22 cellular contexts compared by ENCODE assay signal in the genomic region with DNA sequence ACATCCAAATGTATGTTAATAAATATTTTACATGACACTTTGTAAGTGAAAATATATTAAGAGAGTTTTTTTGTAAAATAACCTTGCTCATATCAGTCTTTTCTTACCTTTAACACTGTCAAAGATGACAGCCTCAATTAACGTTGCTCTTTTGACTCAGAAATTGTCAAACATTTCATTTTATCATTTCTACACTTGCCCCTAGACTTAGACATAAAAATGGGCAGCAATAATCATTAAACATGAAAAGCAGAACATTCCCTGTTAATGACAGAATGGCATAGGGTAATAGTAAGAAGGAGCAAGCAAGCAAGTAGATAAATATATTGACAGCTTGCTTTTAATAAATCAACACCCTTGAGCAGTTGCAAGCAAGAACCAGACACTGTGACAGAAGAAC.
DNase-seq lines count a peak whose midpoint lies in the region; ATAC-seq and TF ChIP-seq lines count a peak whose summit lies in the region.
"Had no signal": no experiment of that assay in that cellular context is flagged by ENCODE, and none has a peak within 500 bp of the region (broad histone marks: within the 10 kb centered on the region; RNA-seq: fewer than 3 reads in every experiment).

No MANE protein-coding gene starts in this region.

- H3K9me3 ChIP-seq in neural cell (ENCODE audit: low read length): no peaks in the 10 kb centered on the region
- no peaks in the 10 kb centered on the region for H3K9me3 ChIP-seq in lower lobe of right lung
- no peaks in the 10 kb centered on the region; the same call in 1 of the 2 replicates for H3K9me3 ChIP-seq in Karpas-422 (ENCODE audit: low read length)
- H3K9me3 ChIP-seq: A549; BE2C; BLaER1 treated with 17β-estradiol and CSF1 and Interleukin-3, amounts not matched to agents 10 nM and 100 nM had no signal

- no peaks in the 10 kb centered on the region for H3K36me3 ChIP-seq in neural cell (ENCODE audit: insufficient read depth, low read length)
- no peaks in the 10 kb centered on the region for H3K36me3 ChIP-seq in lower lobe of right lung
- H3K36me3 ChIP-seq in Karpas-422 (ENCODE audit: insufficient read depth, low read length): no peaks in the 10 kb centered on the region
- H3K36me3 ChIP-seq: BE2C; BLaER1 treated with 17β-estradiol and CSF1 and Interleukin-3, amounts not matched to agents 10 nM and 100 nM had no signal

- H3K27me3 ChIP-seq in neural cell (ENCODE audit: insufficient read depth, low read depth, low read length) (no peaks in the 10 kb centered on the region), lower lobe of right lung (ENCODE audit: low read depth) (no peaks in the 10 kb centered on the region), Karpas-422 (ENCODE audit: low read length) (no peaks in the 10 kb centered on the region)
- H3K27me3 ChIP-seq: BE2C; BLaER1 treated with 17β-estradiol and CSF1 and Interleukin-3, amounts not matched to agents 10 nM and 100 nM had no signal

- H4K20me1 ChIP-seq in neural cell (ENCODE audit: insufficient read depth) (no peaks in the 10 kb centered on the region), Karpas-422 (ENCODE audit: insufficient read depth, low read depth, low read length) (no peaks in the 10 kb centered on the region)
- H4K20me1 ChIP-seq: BLaER1 treated with 17β-estradiol and CSF1 and Interleukin-3, amounts not matched to agents 10 nM and 100 nM had no signal

- H3K4me1 ChIP-seq in lower lobe of right lung (no peaks in the 10 kb centered on the region), Karpas-422 (ENCODE audit: low read length) (no peaks in the 10 kb centered on the region)
- H3K4me1 ChIP-seq: A549; BE2C; BLaER1 treated with 17β-estradiol and CSF1 and Interleukin-3, amounts not matched to agents 10 nM and 100 nM had no signal

- H3K9me2 ChIP-seq in neural cell (ENCODE audit: insufficient read depth, low read length) (no peaks in the 10 kb centered on the region), Karpas-422 (replicated peaks; ENCODE audit: insufficient read depth, low read length) (no peaks in the 10 kb centered on the region)

- no peak overlapping the region for H3K4me3 ChIP-seq in neural cell (ENCODE audit: low read length)
- no peak overlapping the region for H3K4me3 ChIP-seq in lower lobe of right lung
- no peak overlapping the region for H3K4me3 ChIP-seq in Karpas-422 (ENCODE audit: low read length)
- H3K4me3 ChIP-seq: A549; BLaER1 treated with 17β-estradiol and CSF1 and Interleukin-3, amounts not matched to agents 10 nM and 100 nM; GM12878; GM23248 had no signal

- TF ChIP-seq EP300 in neural cell (conservative IDR thresholded peaks at IDR 0.05; ENCODE audit: poor library complexity, severe bottlenecking): peak; percentile 93

- no peak for ATAC-seq in lower lobe of right lung
- ATAC-seq: A549, GM12878, HCT116 had no signal

- no peak for TF ChIP-seq RAD21 in neural cell (conservative IDR thresholded peaks at IDR 0.05)

- H2AFZ ChIP-seq in neural cell (ENCODE audit: low read depth, low read length): no peak overlapping the region
- no peak overlapping the region for H2AFZ ChIP-seq in Karpas-422 (ENCODE audit: low read length)
- H2AFZ ChIP-seq: GM23248 had no signal

- H3K79me2 ChIP-seq in neural cell (replicated peaks; ENCODE audit: insufficient read depth, low read length) (no peaks in the 10 kb centered on the region), Karpas-422 (ENCODE audit: low read length) (no peaks in the 10 kb centered on the region)

- DNase-seq in NCI-H2171 treated with DMSO at 0.1 percent for 48 hours (lab: John Stamatoyannopoulos, UW): peak; percentile 27
- DNase-seq in NCI-H2171 (lab: John Stamatoyannopoulos, UW): no peak
- peak; percentile 6 for DNase-seq in NCI-H446 treated with DMSO at 0.1 percent for 48 hours (lab: John Stamatoyannopoulos, UW)
- DNase-seq in lower lobe of right lung: no peak
- DNase-seq in Karpas-422: no peak
- DNase-seq: 8988T; ACHN; AML-193; BE2C; CD4-positive, alpha-beta T cell; CD8-positive, alpha-beta memory T cell; DMS 273 treated with DMSO at 0.1 percent for 48 hours; DMS79; EL; GDM1; GM23248; H9 had no signal

- H3K4me2 ChIP-seq in neural cell (ENCODE audit: low read length) (no peak overlapping the region), Karpas-422 (ENCODE audit: low read depth, low read length, poor library complexity, severe bottlenecking) (no peak overlapping the region)
- H3K4me2 ChIP-seq: A549; BLaER1 treated with 17β-estradiol and CSF1 and Interleukin-3, amounts not matched to agents 10 nM and 100 nM had no signal

- intact Hi-C loops in lower lobe of right lung (cut with DNase I): no loop called here

- H3F3A ChIP-seq in neural cell (ENCODE audit: insufficient read depth, low read length, poor library complexity, severe bottlenecking): peaks cover 4% of the 10 kb centered on the region

- TF ChIP-seq CTCF in neural cell (IDR thresholded peaks at IDR 0.05; ENCODE audit: poor library complexity, severe bottlenecking): no peak
- TF ChIP-seq CTCF in lower lobe of right lung (IDR thresholded peaks at IDR 0.05): no peak

- H3K9ac ChIP-seq in neural cell (ENCODE audit: low read length) (no peak overlapping the region), Karpas-422 (ENCODE audit: low read length) (no peak overlapping the region)
- H3K9ac ChIP-seq: BLaER1 treated with 17β-estradiol and CSF1 and Interleukin-3, amounts not matched to agents 10 nM and 100 nM; GM23248 had no signal

- no peak overlapping the region for H3K27ac ChIP-seq in neural cell (ENCODE audit: low read length)
- H3K27ac ChIP-seq in lower lobe of right lung: no peak overlapping the region
- no peak overlapping the region for H3K27ac ChIP-seq in Karpas-422 (ENCODE audit: low read length)
- H3K27ac ChIP-seq: A549; BLaER1 treated with 17β-estradiol and CSF1 and Interleukin-3, amounts not matched to agents 10 nM and 100 nM; GM23248 had no signal

TF ChIP-seq in neural cell, 6 proteins besides CTCF, POLR2A, EP300 and RAD21:
- TF ChIP-seq POLR2AphosphoS5 (IDR thresholded peaks at IDR 0.05): peak; percentile 66
- no peak for TF ChIP-seq MXI1 (conservative IDR thresholded peaks at IDR 0.05; ENCODE audit: poor library complexity, severe bottlenecking)
- no peak for TF ChIP-seq TAF1 (IDR thresholded peaks at IDR 0.05; ENCODE audit: low read depth)
- TF ChIP-seq SMC3 (conservative IDR thresholded peaks at IDR 0.05; ENCODE audit: poor library complexity): no peak
- no peak for TF ChIP-seq EZH2 (IDR thresholded peaks at IDR 0.05; ENCODE audit: borderline replicate concordance, insufficient read depth, low read length, poor library complexity, severe bottlenecking)
- TF ChIP-seq, protein P1, sequence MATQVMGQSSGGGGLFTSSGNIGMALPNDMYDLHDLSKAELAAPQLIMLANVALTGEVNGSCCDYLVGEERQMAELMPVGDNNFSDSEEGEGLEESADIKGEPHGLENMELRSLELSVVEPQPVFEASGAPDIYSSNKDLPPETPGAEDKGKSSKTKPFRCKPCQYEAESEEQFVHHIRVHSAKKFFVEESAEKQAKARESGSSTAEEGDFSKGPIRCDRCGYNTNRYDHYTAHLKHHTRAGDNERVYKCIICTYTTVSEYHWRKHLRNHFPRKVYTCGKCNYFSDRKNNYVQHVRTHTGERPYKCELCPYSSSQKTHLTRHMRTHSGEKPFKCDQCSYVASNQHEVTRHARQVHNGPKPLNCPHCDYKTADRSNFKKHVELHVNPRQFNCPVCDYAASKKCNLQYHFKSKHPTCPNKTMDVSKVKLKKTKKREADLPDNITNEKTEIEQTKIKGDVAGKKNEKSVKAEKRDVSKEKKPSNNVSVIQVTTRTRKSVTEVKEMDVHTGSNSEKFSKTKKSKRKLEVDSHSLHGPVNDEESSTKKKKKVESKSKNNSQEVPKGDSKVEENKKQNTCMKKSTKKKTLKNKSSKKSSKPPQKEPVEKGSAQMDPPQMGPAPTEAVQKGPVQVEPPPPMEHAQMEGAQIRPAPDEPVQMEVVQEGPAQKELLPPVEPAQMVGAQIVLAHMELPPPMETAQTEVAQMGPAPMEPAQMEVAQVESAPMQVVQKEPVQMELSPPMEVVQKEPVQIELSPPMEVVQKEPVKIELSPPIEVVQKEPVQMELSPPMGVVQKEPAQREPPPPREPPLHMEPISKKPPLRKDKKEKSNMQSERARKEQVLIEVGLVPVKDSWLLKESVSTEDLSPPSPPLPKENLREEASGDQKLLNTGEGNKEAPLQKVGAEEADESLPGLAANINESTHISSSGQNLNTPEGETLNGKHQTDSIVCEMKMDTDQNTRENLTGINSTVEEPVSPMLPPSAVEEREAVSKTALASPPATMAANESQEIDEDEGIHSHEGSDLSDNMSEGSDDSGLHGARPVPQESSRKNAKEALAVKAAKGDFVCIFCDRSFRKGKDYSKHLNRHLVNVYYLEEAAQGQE (IDR thresholded peaks at IDR 0.05; ENCODE audit: borderline replicate concordance): no peak

Comparison
In these comparisons a context has a peak if more than half of its experiments do, and no peak if none do; other contexts are left out.
1. DNase-seq: peak in NCI-H2171 treated with DMSO at 0.1 percent for 48 hours (single experiment) and NCI-H446 treated with DMSO at 0.1 percent for 48 hours (single experiment); none in NCI-H2171 (single experiment), lower lobe of right lung (single experiment) and Karpas-422 (single experiment).